Comparison of ENCODE assay signal across 21 cellular contexts in genomic region chr10:116889066-116889465, GRCh38. TPM values are rescaled to one million over a fixed set of nuclear protein-coding genes. Genes with fewer than 3 reads are reported as not detected.
DNase-seq lines count a peak whose midpoint lies in the region; ATAC-seq, FAIRE-seq and TF ChIP-seq lines count a peak whose summit lies in the region.
"Had no signal": no experiment of that assay in that cellular context is flagged by ENCODE, and none has a peak within 500 bp of the region (broad histone marks: within the 10 kb centered on the region; RNA-seq: fewer than 3 reads in every experiment).

No MANE protein-coding gene starts in this region.

- H3K27me3 ChIP-seq in right lobe of liver (no peaks in the 10 kb centered on the region), HepG2 (ENCODE audit: control insufficient read depth in 1 of 2, insufficient read depth in 2 of 2, low read length in 2 of 2) (no peaks in the 10 kb centered on the region), astrocyte (ENCODE audit: insufficient read depth, low read length) (no peaks in the 10 kb centered on the region)
- H3K27me3 ChIP-seq: heart left ventricle, right atrium auricular region, uterus had no signal

- no peaks in the 10 kb centered on the region for H3K9me3 Mint-ChIP-seq in astrocyte (ENCODE audit: unreplicated experiment)
- H3K9me3 Mint-ChIP-seq: activated naive CD4-positive, alpha-beta T cell treated with anti-CD3 and anti-CD28 coated beads, Interleukin-2, amount 10 ng/mL, durations not matched to agents 7 days and 5 days had no signal

- no peak overlapping the region for H2AFZ ChIP-seq in HepG2 (ENCODE audit: low read length)
- no peak overlapping the region for H2AFZ ChIP-seq in astrocyte (ENCODE audit: low read depth, low read length)

- ATAC-seq in right lobe of liver: peak in 2 of 4 donors; percentile 11 to 22
- no peak for ATAC-seq in HepG2
- peak; percentile 73 for ATAC-seq in left colon
- no peak for ATAC-seq in HG03565 (IDR thresholded peaks at IDR 0.05; ENCODE audit: unreplicated experiment)

- POLR2A ChIA-PET in HepG2 (lab: Yijun Ruan, JAX): no interaction called here

- H3K9ac ChIP-seq in HepG2 (ENCODE audit: insufficient read depth, low read depth, low read length) (no peak overlapping the region), astrocyte (ENCODE audit: low read length) (no peak overlapping the region)

- H3K4me3 ChIP-seq in right lobe of liver (no peak overlapping the region), HepG2 (replicated peaks in 1 of 3; ENCODE audit: insufficient read depth in 1 of 3, low read depth in 2 of 3, low read length in 3 of 3) (no peak overlapping the region), astrocyte (ENCODE audit: insufficient read depth, low read depth, low read length) (no peak overlapping the region)
- H3K4me3 ChIP-seq: heart left ventricle, right atrium auricular region, uterus had no signal

- peaks cover 39% of the 10 kb centered on the region for H3K4me1 Mint-ChIP-seq in astrocyte (ENCODE audit: low read depth, unreplicated experiment)
- H3K4me1 Mint-ChIP-seq: activated naive CD4-positive, alpha-beta T cell treated with anti-CD3 and anti-CD28 coated beads, Interleukin-2, amount 10 ng/mL, durations not matched to agents 7 days and 5 days; immature natural killer cell had no signal

- H3K4me1 ChIP-seq in right lobe of liver: peaks cover 0 to 8% (median 3%) of the 10 kb centered on the region in 4 donors
- H3K4me1 ChIP-seq in HepG2 (ENCODE audit: insufficient read depth, low read length): no peaks in the 10 kb centered on the region
- H3K4me1 ChIP-seq in astrocyte (ENCODE audit: insufficient read depth, low read length): peaks cover 33% of the 10 kb centered on the region
- H3K4me1 ChIP-seq: BE2C, right atrium auricular region, uterus had no signal

- TF ChIP-seq CTCF in right lobe of liver (IDR thresholded peaks at IDR 0.05) (no peak), HepG2 (CRISPR knock-in tag; IDR thresholded peaks at IDR 0.05) (no peak), astrocyte (IDR thresholded peaks at IDR 0.05; ENCODE audit: insufficient read depth, low read depth, low read length) (no peak)

- H3K27ac ChIP-seq in right lobe of liver (peak overlapping the region in 2 of 3 donors; percentile 4 to 26), HepG2 (ENCODE audit: extremely low read length, insufficient read depth, low read length) (no peak overlapping the region), astrocyte (ENCODE audit: low read depth, low read length) (peak overlapping the region; percentile 40)
- H3K27ac ChIP-seq: heart left ventricle, right atrium auricular region, uterus had no signal

- 57% methylated on average over 3 of the region's 3 CpGs for WGBS in right lobe of liver (ENCODE audit: insufficient coverage, low coverage, low lambda C conversion rate, missing lambda C conversion rate)
- WGBS in HepG2 (ENCODE audit: low lambda C conversion rate): 97% methylated on average over 3 of the region's 3 CpGs

- TF ChIP-seq EP300 in HepG2 (IDR thresholded peaks at IDR 0.05; ENCODE audit: low read depth in 2 of 2, low read length in 2 of 2) (no peak), HepG2 (CRISPR knock-in tag; IDR thresholded peaks at IDR 0.05; ENCODE audit: borderline replicate concordance) (no peak)

- CTCF ChIA-PET in HepG2 (lab: Yijun Ruan, JAX; ENCODE audit: low intra/inter-chr PET ratio, low total read pairs): no interaction called here

- no peaks in the 10 kb centered on the region for H3K36me3 Mint-ChIP-seq in astrocyte (ENCODE audit: low read depth, unreplicated experiment)
- H3K36me3 Mint-ChIP-seq: activated naive CD4-positive, alpha-beta T cell treated with anti-CD3 and anti-CD28 coated beads, Interleukin-2, amount 10 ng/mL, durations not matched to agents 7 days and 5 days; immature natural killer cell had no signal

- TF ChIP-seq POLR2A in right lobe of liver (IDR thresholded peaks at IDR 0.05): no peak
- TF ChIP-seq POLR2A in HepG2 (IDR thresholded peaks at IDR 0.05; ENCODE audit: insufficient read depth in 1 of 2, low read depth in 2 of 2, low read length in 2 of 2): no peak

- H3K4me2 ChIP-seq in HepG2 (ENCODE audit: low read depth, low read length): no peak overlapping the region
- peak overlapping the region; percentile 68 for H3K4me2 ChIP-seq in astrocyte (ENCODE audit: low read length)

- H3K9me3 ChIP-seq in right lobe of liver: no peaks in the 10 kb centered on the region
- H3K9me3 ChIP-seq in HepG2 (ENCODE audit: low read length): no peaks in the 10 kb centered on the region
- no peaks in the 10 kb centered on the region for H3K9me3 ChIP-seq in astrocyte (ENCODE audit: insufficient read depth, low read depth, low read length)
- H3K9me3 ChIP-seq: BE2C, heart left ventricle, right atrium auricular region, uterus had no signal

- H3K27me3 Mint-ChIP-seq in astrocyte (ENCODE audit: low read depth, unreplicated experiment): no peaks in the 10 kb centered on the region

- no peak overlapping the region for H3K4me3 Mint-ChIP-seq in astrocyte (ENCODE audit: unreplicated experiment)
- H3K4me3 Mint-ChIP-seq: activated naive CD4-positive, alpha-beta T cell treated with anti-CD3 and anti-CD28 coated beads, Interleukin-2, amount 10 ng/mL, durations not matched to agents 7 days and 5 days; immature natural killer cell had no signal

- peak overlapping the region; percentile 62 for H3K27ac Mint-ChIP-seq in astrocyte (ENCODE audit: unreplicated experiment)
- H3K27ac Mint-ChIP-seq: activated naive CD4-positive, alpha-beta T cell treated with anti-CD3 and anti-CD28 coated beads, Interleukin-2, amount 10 ng/mL, durations not matched to agents 7 days and 5 days; immature natural killer cell had no signal

- BruUV-seq in HepG2 (replicated peaks; lab: Mats Ljungman, UMichigan): no TSS peak

- H3K79me2 ChIP-seq in HepG2 (ENCODE audit: insufficient read depth, low read length) (no peaks in the 10 kb centered on the region), astrocyte (ENCODE audit: insufficient read depth, low read length) (no peaks in the 10 kb centered on the region)

- DNase-seq in right lobe of liver: no peak
- DNase-seq in HepG2 (ENCODE audit: low spot score): no peak
- DNase-seq in astrocyte (ENCODE audit: low read depth): no peak
- DNase-seq in left colon: no peak
- no peak for DNase-seq in activated CD4-positive, CD25-positive, alpha-beta regulatory T cell (lab: John Stamatoyannopoulos, UW)
- no peak for DNase-seq in Kasumi-1 (lab: John Stamatoyannopoulos, UW)
- DNase-seq in NCI-H748 treated with DMSO at 0.1 percent for 48 hours (lab: John Stamatoyannopoulos, UW): no peak
- DNase-seq: activated CD4-positive, alpha-beta T cell treated with anti-CD3 and anti-CD28 coated beads for 1 hour; activated CD8-positive, alpha-beta memory T cell treated with anti-CD3 and anti-CD28 coated beads for 24 hours; activated naive CD4-positive, alpha-beta T cell treated with anti-CD3 and anti-CD28 coated beads, Interleukin-2, amount 10 ng/mL, durations not matched to agents 7 days and 5 days; activated T-cell treated with anti-CD3 and anti-CD28 coated beads, Interleukin-2, amount 50 U/mL, for 48 hours; BE2C; immature natural killer cell; KG1; NCI-H187; stimulated activated CD8-positive, alpha-beta memory T cell treated with anti-CD3 and anti-CD28 coated beads, Interleukin-4, amount 100 ng/mL, for 48 hours had no signal

- peaks cover 0 to 11% (median 4%) of the 10 kb centered on the region in 4 donors for H3K36me3 ChIP-seq in right lobe of liver
- peaks cover 0 to 12% of the 10 kb centered on the region in 2 experiments; a peak in 2 of 5 replicates for H3K36me3 ChIP-seq in HepG2 (replicated peaks in 1 of 2; ENCODE audit: control insufficient read depth in 1 of 2, insufficient read depth in 2 of 2, low read length in 2 of 2)
- no peaks in the 10 kb centered on the region for H3K36me3 ChIP-seq in astrocyte (ENCODE audit: insufficient read depth, low read length)
- H3K36me3 ChIP-seq: BE2C, right atrium auricular region, uterus had no signal

- TF ChIP-seq RAD21 in HepG2 (CRISPR knock-in tag; IDR thresholded peaks at IDR 0.05): no peak

- no peaks in the 10 kb centered on the region for H4K20me1 ChIP-seq in HepG2 (ENCODE audit: insufficient read depth, low read length)
- H4K20me1 ChIP-seq in astrocyte (ENCODE audit: insufficient read depth, low read length): peaks cover 6% of the 10 kb centered on the region

- intact Hi-C loops in right lobe of liver (cut with DNase I) (no loop called here), HepG2 (cut with micrococcal nuclease; ENCODE audit: unreplicated experiment) (no loop called here), left colon (cut with DNase I, micrococcal nuclease) (no loop called here)

- in situ Hi-C loops in HepG2 (cut with HindIII; ENCODE audit: extremely low pct_ligation_motif_present, low pct_unique_long_range_greater_than_20kb): no loop called here

- no peak for FAIRE-seq in HepG2 (lab: Jason Lieb, UNC)
- no peak for FAIRE-seq in astrocyte (lab: Jason Lieb, UNC)
- FAIRE-seq: A204.1 had no signal

TF ChIP-seq in HepG2, 621 proteins besides CTCF, POLR2A, EP300 and RAD21 (continues in another document):
- no peak for TF ChIP-seq YEATS4 (CRISPR knock-in tag; IDR thresholded peaks at IDR 0.05; ENCODE audit: borderline replicate concordance)

RNA-seq across cellular contexts. Expression of gene ENO4, which starts 39.8 kb away (rescaled TPM):
- total RNA-seq in right lobe of liver: not detected
- total RNA-seq in HepG2 (2016; rRNA removed; fragmentation: Illumina TruSeq; extraction: Trizol): not detected in 2 replicates
- not detected in 2 replicates for total RNA-seq in HepG2 (2016; cell fraction: cytosol; rRNA removed; fragmentation: Illumina TruSeq; extraction: Trizol; ENCODE audit: low read depth)
- total RNA-seq in HepG2 (2016; cell fraction: insoluble cytoplasmic fraction; rRNA removed; fragmentation: Illumina TruSeq; extraction: Trizol): not detected in 2 replicates
- total RNA-seq in HepG2 (2016; cell fraction: membrane; rRNA removed; fragmentation: Illumina TruSeq; extraction: Trizol): not detected in 2 replicates
- not detected in 2 replicates for total RNA-seq in HepG2 (2016; cell fraction: nucleus; rRNA removed; fragmentation: Illumina TruSeq; extraction: Trizol)
- not detected in 2 replicates for polyA plus RNA-seq in HepG2 (2011; rRNA removed)
- not detected in 2 replicates for polyA plus RNA-seq in HepG2 (2011; cell fraction: cytosol; rRNA removed)
- polyA plus RNA-seq in HepG2 (2011; cell fraction: nucleus; rRNA removed): not detected in 2 replicates
- polyA plus RNA-seq in HepG2 (2012): 0.21 TPM in 1 of 2 replicates, not detected in the other
- polyA plus RNA-seq in HepG2 (2016; cell fraction: cytosol; fragmentation: Illumina TruSeq; extraction: Trizol; ENCODE audit: low read depth): not detected in 2 replicates
- polyA plus RNA-seq in HepG2 (2016; cell fraction: insoluble cytoplasmic fraction; fragmentation: Illumina TruSeq; extraction: Trizol; ENCODE audit: low read depth): not detected in 2 replicates
- not detected in 2 replicates for polyA plus RNA-seq in HepG2 (2016; cell fraction: membrane; fragmentation: Illumina TruSeq; extraction: Trizol; ENCODE audit: low read depth)
- polyA plus RNA-seq in HepG2 (2016; cell fraction: nucleus; fragmentation: Illumina TruSeq; extraction: Trizol; ENCODE audit: insufficient read depth, low read depth): not detected in 2 replicates
- not detected in 2 replicates for polyA minus RNA-seq in HepG2 (2011; rRNA and poly(A)+ RNA removed; ENCODE audit: low replicate concordance)
- not detected in 2 replicates for polyA minus RNA-seq in HepG2 (2011; cell fraction: cytosol; rRNA and poly(A)+ RNA removed)
- polyA minus RNA-seq in HepG2 (2011; cell fraction: nucleus; rRNA and poly(A)+ RNA removed): not detected in 2 replicates
- 0.52 and 1.4 TPM in 2 replicates for total RNA-seq in astrocyte
- under 1 TPM in 1 of 2 donors, not detected in 1; 0.37 TPM for total RNA-seq in left colon
- polyA plus RNA-seq: immature natural killer cell had no signal
